In the genomic region with DNA sequence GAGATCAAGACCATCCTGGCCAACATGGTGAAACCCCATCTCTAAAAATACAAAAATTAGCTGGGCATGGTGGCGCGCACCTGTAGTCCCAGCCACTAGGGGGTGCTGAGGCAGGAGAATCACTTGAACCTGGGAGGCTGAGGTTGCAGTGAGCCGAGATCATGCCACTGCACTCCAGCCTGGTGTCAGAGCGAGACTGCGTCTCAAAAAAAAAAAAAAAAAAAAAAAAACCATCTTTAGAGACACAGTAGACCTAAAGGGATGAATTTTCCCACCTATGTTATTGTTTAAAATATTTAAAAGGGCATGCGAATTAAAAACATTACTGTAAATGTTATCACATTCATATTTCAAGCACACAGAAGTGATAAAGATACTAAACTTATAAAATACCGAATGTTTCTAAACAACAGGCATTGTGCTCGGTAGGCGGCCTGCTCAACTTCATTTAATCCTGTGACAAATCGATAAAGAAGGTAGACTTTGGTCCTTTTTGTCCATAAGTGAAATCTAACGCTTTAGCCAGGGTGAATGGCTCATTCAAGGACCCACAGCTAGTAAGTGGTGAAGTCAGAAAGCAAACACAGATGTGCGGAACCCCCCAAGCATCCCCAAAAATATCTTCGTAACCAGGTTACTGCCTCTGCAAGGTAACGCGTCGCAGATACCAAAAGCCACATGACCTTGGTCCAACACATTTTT, we compare ENCODE assay signal across 2 cellular contexts.
TF ChIP-seq lines count a peak whose summit lies in the region.

No MANE protein-coding gene starts in this region.

TF ChIP-seq in SK-N-SH, 30 proteins besides CTCF, POLR2A, EP300 and RAD21:
- TF ChIP-seq FOSL2 (IDR thresholded peaks at IDR 0.05; ENCODE audit: borderline replicate concordance, low read depth) (no peak), GABPA (IDR thresholded peaks at IDR 0.05; ENCODE audit: low read depth) (no peak), POLR2AphosphoS5 (IDR thresholded peaks at IDR 0.05; ENCODE audit: low read depth, low read length) (no peak), RFX5 (IDR thresholded peaks at IDR 0.05; ENCODE audit: low read length) (no peak), TAF1 (IDR thresholded peaks at IDR 0.05; ENCODE audit: borderline replicate concordance, low read depth, low read length) (no peak), SMC3 (IDR thresholded peaks at IDR 0.05; ENCODE audit: low read depth, low read length) (peak; percentile 12; the same call in 1 of the 2 replicates)

TF ChIP-seq in liver, 16 proteins besides CTCF, POLR2A, EP300 and RAD21:
- no peak for TF ChIP-seq TAF1 (conservative IDR thresholded peaks at IDR 0.05)
- TF ChIP-seq HNF4A (conservative IDR thresholded peaks at IDR 0.05), result peak in 1 of 2 donors; percentile 17
- TF ChIP-seq, protein P1, sequence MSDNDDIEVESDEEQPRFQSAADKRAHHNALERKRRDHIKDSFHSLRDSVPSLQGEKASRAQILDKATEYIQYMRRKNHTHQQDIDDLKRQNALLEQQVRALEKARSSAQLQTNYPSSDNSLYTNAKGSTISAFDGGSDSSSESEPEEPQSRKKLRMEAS (IDR thresholded peaks at IDR 0.05), result no peak
